ENCODE assay signal across 1 cellular context in genomic region chr10:77179015-77179695, GRCh38.
TF ChIP-seq lines count a peak whose summit lies in the region.

No MANE protein-coding gene starts in this region.

TF ChIP-seq in GM23338, 12 proteins besides CTCF, POLR2A, EP300 and RAD21 (continued from another document):
- TF ChIP-seq, protein P1, sequence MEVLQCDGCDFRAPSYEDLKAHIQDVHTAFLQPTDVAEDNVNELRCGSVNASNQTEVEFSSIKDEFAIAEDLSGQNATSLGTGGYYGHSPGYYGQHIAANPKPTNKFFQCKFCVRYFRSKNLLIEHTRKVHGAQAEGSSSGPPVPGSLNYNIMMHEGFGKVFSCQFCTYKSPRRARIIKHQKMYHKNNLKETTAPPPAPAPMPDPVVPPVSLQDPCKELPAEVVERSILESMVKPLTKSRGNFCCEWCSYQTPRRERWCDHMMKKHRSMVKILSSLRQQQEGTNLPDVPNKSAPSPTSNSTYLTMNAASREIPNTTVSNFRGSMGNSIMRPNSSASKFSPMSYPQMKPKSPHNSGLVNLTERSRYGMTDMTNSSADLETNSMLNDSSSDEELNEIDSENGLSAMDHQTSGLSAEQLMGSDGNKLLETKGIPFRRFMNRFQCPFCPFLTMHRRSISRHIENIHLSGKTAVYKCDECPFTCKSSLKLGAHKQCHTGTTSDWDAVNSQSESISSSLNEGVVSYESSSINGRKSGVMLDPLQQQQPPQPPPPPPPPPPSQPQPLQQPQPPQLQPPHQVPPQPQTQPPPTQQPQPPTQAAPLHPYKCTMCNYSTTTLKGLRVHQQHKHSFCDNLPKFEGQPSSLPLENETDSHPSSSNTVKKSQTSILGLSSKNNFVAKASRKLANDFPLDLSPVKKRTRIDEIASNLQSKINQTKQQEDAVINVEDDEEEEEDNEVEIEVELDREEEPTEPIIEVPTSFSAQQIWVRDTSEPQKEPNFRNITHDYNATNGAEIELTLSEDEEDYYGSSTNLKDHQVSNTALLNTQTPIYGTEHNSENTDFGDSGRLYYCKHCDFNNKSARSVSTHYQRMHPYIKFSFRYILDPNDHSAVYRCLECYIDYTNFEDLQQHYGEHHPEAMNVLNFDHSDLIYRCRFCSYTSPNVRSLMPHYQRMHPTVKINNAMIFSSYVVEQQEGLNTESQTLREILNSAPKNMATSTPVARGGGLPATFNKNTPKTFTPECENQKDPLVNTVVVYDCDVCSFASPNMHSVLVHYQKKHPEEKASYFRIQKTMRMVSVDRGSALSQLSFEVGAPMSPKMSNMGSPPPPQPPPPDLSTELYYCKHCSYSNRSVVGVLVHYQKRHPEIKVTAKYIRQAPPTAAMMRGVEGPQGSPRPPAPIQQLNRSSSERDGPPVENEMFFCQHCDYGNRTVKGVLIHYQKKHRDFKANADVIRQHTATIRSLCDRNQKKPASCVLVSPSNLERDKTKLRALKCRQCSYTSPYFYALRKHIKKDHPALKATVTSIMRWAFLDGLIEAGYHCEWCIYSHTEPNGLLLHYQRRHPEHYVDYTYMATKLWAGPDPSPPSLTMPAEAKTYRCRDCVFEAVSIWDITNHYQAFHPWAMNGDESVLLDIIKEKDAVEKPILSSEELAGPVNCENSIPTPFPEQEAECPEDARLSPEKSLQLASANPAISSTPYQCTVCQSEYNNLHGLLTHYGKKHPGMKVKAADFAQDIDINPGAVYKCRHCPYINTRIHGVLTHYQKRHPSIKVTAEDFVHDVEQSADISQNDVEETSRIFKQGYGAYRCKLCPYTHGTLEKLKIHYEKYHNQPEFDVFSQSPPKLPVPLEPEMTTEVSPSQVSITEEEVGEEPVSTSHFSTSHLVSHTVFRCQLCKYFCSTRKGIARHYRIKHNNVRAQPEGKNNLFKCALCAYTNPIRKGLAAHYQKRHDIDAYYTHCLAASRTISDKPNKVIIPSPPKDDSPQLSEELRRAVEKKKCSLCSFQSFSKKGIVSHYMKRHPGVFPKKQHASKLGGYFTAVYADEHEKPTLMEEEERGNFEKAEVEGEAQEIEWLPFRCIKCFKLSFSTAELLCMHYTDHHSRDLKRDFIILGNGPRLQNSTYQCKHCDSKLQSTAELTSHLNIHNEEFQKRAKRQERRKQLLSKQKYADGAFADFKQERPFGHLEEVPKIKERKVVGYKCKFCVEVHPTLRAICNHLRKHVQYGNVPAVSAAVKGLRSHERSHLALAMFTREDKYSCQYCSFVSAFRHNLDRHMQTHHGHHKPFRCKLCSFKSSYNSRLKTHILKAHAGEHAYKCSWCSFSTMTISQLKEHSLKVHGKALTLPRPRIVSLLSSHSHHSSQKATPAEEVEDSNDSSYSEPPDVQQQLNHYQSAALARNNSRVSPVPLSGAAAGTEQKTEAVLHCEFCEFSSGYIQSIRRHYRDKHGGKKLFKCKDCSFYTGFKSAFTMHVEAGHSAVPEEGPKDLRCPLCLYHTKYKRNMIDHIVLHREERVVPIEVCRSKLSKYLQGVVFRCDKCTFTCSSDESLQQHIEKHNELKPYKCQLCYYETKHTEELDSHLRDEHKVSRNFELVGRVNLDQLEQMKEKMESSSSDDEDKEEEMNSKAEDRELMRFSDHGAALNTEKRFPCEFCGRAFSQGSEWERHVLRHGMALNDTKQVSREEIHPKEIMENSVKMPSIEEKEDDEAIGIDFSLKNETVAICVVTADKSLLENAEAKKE (CRISPR knock-in tag; IDR thresholded peaks at IDR 0.05) = no peak
- TF ChIP-seq EZH2phosphoT487 (IDR thresholded peaks at IDR 0.05; ENCODE audit: unreplicated experiment) = no peak
- TF ChIP-seq ZNF331 (CRISPR knock-in tag; IDR thresholded peaks at IDR 0.05; ENCODE audit: low read depth) = no peak
TF ChIP-seq in GM23338: peak in this region for 0.
